ENCODE assay signal across 28 cellular contexts in genomic region chr1:203055166-203055799, GRCh38. TPM values are rescaled to one million over a fixed set of nuclear protein-coding genes. Genes with fewer than 3 reads are reported as not detected.
DNase-seq lines count a peak whose midpoint lies in the region; ATAC-seq, FAIRE-seq and TF ChIP-seq lines count a peak whose summit lies in the region.
"Had no signal": no experiment of that assay in that cellular context is flagged by ENCODE, and none has a peak within 500 bp of the region (broad histone marks: within the 10 kb centered on the region; RNA-seq: fewer than 3 reads in every experiment).

No MANE protein-coding gene starts in this region.

- BruUV-seq in IMR-90 (replicated peaks; lab: Mats Ljungman, UMichigan) = no TSS peak

- H4K5ac ChIP-seq in IMR-90 (ENCODE audit: low read depth, low read length) (no peak overlapping the region), H1 (ENCODE audit: insufficient read length, low read depth, low read length) (no peak overlapping the region)

- peaks cover 3% of the 10 kb centered on the region; the same call in 1 of the 2 replicates for H3K4me1 ChIP-seq in IMR-90 (ENCODE audit: control insufficient read depth, insufficient read depth, low read length)
- H3K4me1 ChIP-seq in H1 (replicated peaks in 1 of 4; ENCODE audit: control insufficient read depth in 3 of 4, insufficient read depth in 4 of 4, low read length in 3 of 4) = peaks cover 10 to 25% (median 20%) of the 10 kb centered on the region in 4 experiments

- H2BK15ac ChIP-seq in IMR-90 (ENCODE audit: low read depth, low read length) = no peak overlapping the region
- no peak overlapping the region; the same call in 1 of the 2 replicates for H2BK15ac ChIP-seq in H1 (ENCODE audit: low read length)

- no peak for TF ChIP-seq RAD21 in IMR-90 (IDR thresholded peaks at IDR 0.05; ENCODE audit: low read length)
- TF ChIP-seq RAD21 in H1 (IDR thresholded peaks at IDR 0.05 in 1 of 2, conservative IDR thresholded peaks at IDR 0.05 in 1 of 2; ENCODE audit: low read depth in 2 of 2, low read length in 2 of 2) = peak; percentile 24 to 47; a peak in 2 of 4 replicates

- H3K27me3 ChIP-seq in IMR-90 (ENCODE audit: control insufficient read depth, insufficient read depth, low read length) (peaks cover 3% of the 10 kb centered on the region; the same call in 1 of the 2 replicates), H1 (replicated peaks in 1 of 4; ENCODE audit: control insufficient read depth in 3 of 4, extremely low read depth in 1 of 4, insufficient read depth in 3 of 4, low read length in 3 of 4) (no peaks in the 10 kb centered on the region)
- H3K27me3 ChIP-seq: right atrium auricular region, upper lobe of left lung had no signal

- H3K23me2 ChIP-seq in H1 (ENCODE audit: low read depth, low read length) = no peaks in the 10 kb centered on the region

- H3K79me1 ChIP-seq in IMR-90 (ENCODE audit: low read depth in 1 of 2, low read length in 2 of 2) (no peaks in the 10 kb centered on the region), H1 (ENCODE audit: low read depth, low read length) (no peaks in the 10 kb centered on the region)

- no peak for TF ChIP-seq POLR2A in IMR-90 (IDR thresholded peaks at IDR 0.05; ENCODE audit: low read depth, low read length)
- TF ChIP-seq POLR2A in H1 (IDR thresholded peaks at IDR 0.05; ENCODE audit: control extremely low read depth in 1 of 2, low read depth in 2 of 2, low read length in 2 of 2) = no peak
- no peak for TF ChIP-seq POLR2A in lower leg skin (IDR thresholded peaks at IDR 0.05)

- ATAC-seq in IMR-90 (ENCODE audit: low read depth) (no peak), HG03439 (IDR thresholded peaks at IDR 0.05; ENCODE audit: unreplicated experiment) (no peak)
- ATAC-seq: T-helper 17 cell had no signal

- H3K14ac ChIP-seq in IMR-90 (replicated peaks; ENCODE audit: low read depth, low read length) = no peak overlapping the region
- no peak overlapping the region for H3K14ac ChIP-seq in H1 (ENCODE audit: insufficient read length)

- H3K9me1 ChIP-seq in IMR-90 (ENCODE audit: insufficient read depth, low read length) = no peaks in the 10 kb centered on the region

- POLR2A ChIA-PET in IMR-90 (lab: Charles Lee; ENCODE audit: unreplicated experiment) (no interaction called here), H1 (lab: Charles Lee; ENCODE audit: partially characterized antibody) (interaction anchor here (0.6 to 1.4 kb wide), 5 partner anchors 9 to 161 kb away, joined by 3 to 4 read pairs (median 3); no protein-coding TSS in a partner anchor)

- peak overlapping the region; percentile 91; the same call in 1 of the 2 replicates for H2BK12ac ChIP-seq in H1 (ENCODE audit: low read depth, low read length)

- H3K23ac ChIP-seq in IMR-90 (ENCODE audit: low read depth, low read length) (no peak overlapping the region), H1 (ENCODE audit: insufficient read length) (no peak overlapping the region)

- H2BK20ac ChIP-seq in IMR-90 (ENCODE audit: low read depth, low read length) (no peak overlapping the region), H1 (ENCODE audit: low read length) (peak overlapping the region; percentile 82)

- no peak overlapping the region for H4K8ac ChIP-seq in IMR-90 (ENCODE audit: low read depth in 2 of 2, low read length in 2 of 2)
- H4K8ac ChIP-seq in H1 (ENCODE audit: extremely low read depth, insufficient read depth, low read length) = peak overlapping the region; percentile 43

- H2BK5ac ChIP-seq in IMR-90 (ENCODE audit: low read depth, low read length, poor library complexity, severe bottlenecking) = no peak overlapping the region
- peak overlapping the region; percentile 50; the same call in 1 of the 2 replicates for H2BK5ac ChIP-seq in H1 (ENCODE audit: low read depth, low read length)

- no peaks in the 10 kb centered on the region for H3K36me3 Mint-ChIP-seq in neural crest cell (ENCODE audit: low read depth)
- H3K36me3 Mint-ChIP-seq: CD4-positive, CD25-positive, alpha-beta regulatory T cell; memory B cell had no signal

- H2BK120ac ChIP-seq in IMR-90 (ENCODE audit: low read depth, low read length) (no peak overlapping the region), H1 (replicated peaks; ENCODE audit: low read depth, low read length) (peak overlapping the region; percentile 24)

- H4K20me1 ChIP-seq in IMR-90 (ENCODE audit: insufficient read depth, low read length) (no peaks in the 10 kb centered on the region), H1 (replicated peaks in 1 of 2; ENCODE audit: control insufficient read depth in 1 of 2, insufficient read depth in 2 of 2, low read length in 2 of 2) (no peaks in the 10 kb centered on the region)

- DNase-seq in IMR-90 = no peak
- peak in 1 of 2 experiments; percentile 75 for DNase-seq in H1 (ENCODE audit: low read depth in 1 of 2, low spot score in 2 of 2)
- peak; percentile 10 for DNase-seq in neural crest cell (ENCODE audit: low read depth, low spot score)
- DNase-seq in retina = no peak
- no peak for DNase-seq in lower leg skin (ENCODE audit: low spot score in 2 of 2)
- DNase-seq in activated CD4-positive, alpha-beta T cell treated with anti-CD3 and anti-CD28 coated beads, Interleukin-2, amount 50 U/mL, for 4 hours = no peak
- DNase-seq: activated B cell treated with CpG ODN at 0.5 μM for 24 hours; CD4-positive, CD25-positive, alpha-beta regulatory T cell; dermis blood vessel endothelial cell; Kasumi-1; kidney; NCI-H1436; NCI-H2227 treated with DMSO at 0.1 percent for 48 hours; NK-92 treated with Interleukin-12 subunit alpha and Interleukin-12 subunit beta, amount 100 ng/mL, for 24 hours; Right ventricle myocardium superior; T-helper 17 cell; upper lobe of left lung had no signal

- intact Hi-C loops in IMR-90 (cut with micrococcal nuclease) = no loop called here
- intact Hi-C loops in lower leg skin (cut with DNase I; ENCODE audit: low total_unique reads) = no loop called here

- H3K4ac ChIP-seq in IMR-90 (ENCODE audit: low read depth, low read length) (no peak overlapping the region), H1 (replicated peaks; ENCODE audit: insufficient read length, low read depth, low read length) (peak overlapping the region; percentile 32)

- no peak overlapping the region for H3K27ac ChIP-seq in IMR-90 (ENCODE audit: insufficient read depth, low read length)
- no peak overlapping the region for H3K27ac ChIP-seq in H1 (ENCODE audit: low read depth, low read length)
- H3K27ac ChIP-seq: epithelial cell of prostate, right atrium auricular region, upper lobe of left lung had no signal

- H2AK5ac ChIP-seq in IMR-90 (ENCODE audit: low read depth, low read length) (no peak overlapping the region), H1 (ENCODE audit: low read depth, low read length) (no peak overlapping the region; the same call in 1 of the 2 replicates)

- H3K4me2 ChIP-seq in IMR-90 (ENCODE audit: low read depth, low read length) (no peak overlapping the region), H1 (ENCODE audit: insufficient read depth in 1 of 2, low read depth in 2 of 2, low read length in 2 of 2) (peak overlapping the region; percentile 34 to 39; a peak in 2 of 4 replicates)

- no peak overlapping the region for H3K4me3 Mint-ChIP-seq in neural crest cell
- H3K4me3 Mint-ChIP-seq: activated B cell treated with CpG ODN at 0.5 μM for 24 hours; activated T-helper 1 cell treated with anti-CD3 and anti-CD28 coated beads, Interleukin-12 subunit alpha, Interleukin-12 subunit beta, Interleukin-2, Interleukin-4 antibody, amounts not matched to agents 30 ng/mL and 10 ng/mL and 1 ng/mL, durations not matched to agents 14 hours and 24 hours and 36 hours; CD4-positive, CD25-positive, alpha-beta regulatory T cell; memory B cell; stimulated activated naive CD8-positive, alpha-beta T cell treated with anti-CD3 and anti-CD28 coated beads, Interleukin-15, Interleukin-2, amounts not matched to agents 100 ng/mL and 50 ng/mL, for 24 hours; T-helper 17 cell had no signal

- H3K9me3 ChIP-seq in IMR-90 (ENCODE audit: control insufficient read depth, insufficient read depth, low read length) (no peaks in the 10 kb centered on the region), H1 (ENCODE audit: insufficient read depth in 2 of 2, low read depth in 1 of 2, low read length in 1 of 2) (no peaks in the 10 kb centered on the region)
- H3K9me3 ChIP-seq: right atrium auricular region, upper lobe of left lung had no signal

- no peaks in the 10 kb centered on the region for H3K27me3 Mint-ChIP-seq in neural crest cell (ENCODE audit: low read depth)

- TF ChIP-seq CTCF in GM12873 (IDR thresholded peaks at IDR 0.05; ENCODE audit: insufficient read depth, low read depth, low read length, missing control alignments) (peak; percentile 12), IMR-90 (conservative IDR thresholded peaks at IDR 0.05; ENCODE audit: low read depth, low read length) (peak; percentile 7; the same call in 1 of the 2 replicates), H1 (IDR thresholded peaks at IDR 0.05; ENCODE audit: control extremely low read depth in 1 of 3, insufficient read depth in 1 of 3, low read depth in 1 of 3, low read length in 3 of 3) (peak; percentile 65 to 82 (median 70)), neural crest cell (conservative IDR thresholded peaks at IDR 0.05) (no peak), lower leg skin (IDR thresholded peaks at IDR 0.05) (no peak)

- H4K91ac ChIP-seq in IMR-90 (ENCODE audit: insufficient read depth, low read depth, low read length) (no peak overlapping the region), H1 (replicated peaks; ENCODE audit: insufficient read length, low read length) (peak overlapping the region; percentile 96)

- TF ChIP-seq EP300 in H1 (IDR thresholded peaks at IDR 0.05; ENCODE audit: borderline replicate concordance in 1 of 2, low read depth in 2 of 2, low read length in 2 of 2) = no peak

- H3K18ac ChIP-seq in IMR-90 (ENCODE audit: low read depth, low read length) (no peak overlapping the region), H1 (ENCODE audit: extremely low read depth, low read length) (peak overlapping the region; percentile 76)

- CTCF ChIA-PET in IMR-90 (lab: Yijun Ruan, JAX) = interaction anchor here (0.9 kb wide), 1 partner anchor 151 kb away, joined by 3 read pairs; no protein-coding TSS in a partner anchor
- CTCF ChIA-PET in H1 (lab: Charles Lee; ENCODE audit: partially characterized antibody) = interaction anchor here (0.5 to 49.7 kb wide), 19 partner anchors 1 to 1460 kb away, joined by 3 to 1089 read pairs (median 4); partner anchors contain the start of genes ADORA1, MYBPH, MYOG and PPFIA4

- dilution Hi-C loops in IMR-90 (cut with HindIII; ENCODE audit: low sequenced_read_pairs, unreplicated experiment) = no loop called here

- H3K4me3 ChIP-seq in IMR-90 (ENCODE audit: insufficient read depth, low read depth, low read length) = no peak overlapping the region
- no peak overlapping the region for H3K4me3 ChIP-seq in H1 (ENCODE audit: extremely low read depth in 1 of 4, insufficient read depth in 2 of 4, low read depth in 3 of 4, low read length in 4 of 4)
- no peak overlapping the region for H3K4me3 ChIP-seq in lower leg skin (ENCODE audit: low read depth, poor library complexity, severe bottlenecking)
- H3K4me3 ChIP-seq: right atrium auricular region, upper lobe of left lung had no signal

- H3K4me1 Mint-ChIP-seq in neural crest cell = peaks cover 19% of the 10 kb centered on the region
- H3K4me1 Mint-ChIP-seq: activated B cell treated with CpG ODN at 0.5 μM for 24 hours; CD4-positive, CD25-positive, alpha-beta regulatory T cell had no signal

- H3K56ac ChIP-seq in IMR-90 (ENCODE audit: extremely low read depth, insufficient read depth, low read length) (no peak overlapping the region), H1 (replicated peaks; ENCODE audit: insufficient read length, low read depth, low read length) (peak overlapping the region; percentile 26)

- H2AFZ ChIP-seq in IMR-90 (replicated peaks; ENCODE audit: low read length, poor library complexity) (no peak overlapping the region), H1 (ENCODE audit: low read length) (no peak overlapping the region)

- no peak overlapping the region for H3K9ac ChIP-seq in IMR-90 (ENCODE audit: low read depth, low read length)
- no peak overlapping the region for H3K9ac ChIP-seq in H1 (replicated peaks in 1 of 4; ENCODE audit: extremely low read depth in 1 of 4, low read depth in 3 of 4, low read length in 3 of 4)

- no peaks in the 10 kb centered on the region for H3K9me3 Mint-ChIP-seq in neural crest cell
- H3K9me3 Mint-ChIP-seq: activated B cell treated with CpG ODN at 0.5 μM for 24 hours; activated T-helper 1 cell treated with anti-CD3 and anti-CD28 coated beads, Interleukin-12 subunit alpha, Interleukin-12 subunit beta, Interleukin-2, Interleukin-4 antibody, amounts not matched to agents 30 ng/mL and 10 ng/mL and 1 ng/mL, durations not matched to agents 14 hours and 24 hours and 36 hours; CD4-positive, CD25-positive, alpha-beta regulatory T cell; memory B cell; stimulated activated naive CD8-positive, alpha-beta T cell treated with anti-CD3 and anti-CD28 coated beads, Interleukin-15, Interleukin-2, amounts not matched to agents 100 ng/mL and 50 ng/mL, for 24 hours had no signal

- H3K36me3 ChIP-seq in IMR-90 (ENCODE audit: control insufficient read depth, insufficient read depth, low read length) = peaks cover 17% of the 10 kb centered on the region
- no peaks in the 10 kb centered on the region; a peak in 2 of 8 replicates for H3K36me3 ChIP-seq in H1 (ENCODE audit: control insufficient read depth in 2 of 4, insufficient read depth in 4 of 4, low read length in 3 of 4)
- H3K36me3 ChIP-seq: right atrium auricular region, upper lobe of left lung had no signal

- H3K79me2 ChIP-seq in H1 (ENCODE audit: control insufficient read depth in 1 of 2, insufficient read depth in 2 of 2, low read length in 2 of 2) = no peaks in the 10 kb centered on the region

- no peak overlapping the region for H3K27ac Mint-ChIP-seq in neural crest cell (ENCODE audit: unreplicated experiment)
- H3K27ac Mint-ChIP-seq: activated B cell treated with CpG ODN at 0.5 μM for 24 hours; activated T-helper 1 cell treated with anti-CD3 and anti-CD28 coated beads, Interleukin-12 subunit alpha, Interleukin-12 subunit beta, Interleukin-2, Interleukin-4 antibody, amounts not matched to agents 30 ng/mL and 10 ng/mL and 1 ng/mL, durations not matched to agents 14 hours and 24 hours and 36 hours; CD4-positive, CD25-positive, alpha-beta regulatory T cell; memory B cell; stimulated activated naive CD8-positive, alpha-beta T cell treated with anti-CD3 and anti-CD28 coated beads, Interleukin-15, Interleukin-2, amounts not matched to agents 100 ng/mL and 50 ng/mL, for 24 hours; T-helper 17 cell had no signal

- FAIRE-seq in H1 (lab: Jason Lieb, UNC) = no peak
- FAIRE-seq: kidney had no signal

- no peak overlapping the region for H2AK9ac ChIP-seq in IMR-90 (replicated peaks; ENCODE audit: low read depth, low read length, poor library complexity)

- WGBS in IMR-90 (ENCODE audit: extremely low coverage in 2 of 2, insufficient read length in 1 of 2), 2 experiments = 87% methylated on average over 6 of the region's 24 CpGs; no CpG with 5 or more reads in 1 of the 2 experiments
- 72% methylated on average over 24 of the region's 24 CpGs; no CpG with 5 or more reads in 1 of the 2 experiments for WGBS in H1 (ENCODE audit: extremely low coverage in 1 of 2, insufficient coverage in 1 of 2, insufficient read length in 1 of 2, insufficient replicate concordance in 2 of 2, low coverage in 1 of 2, low lambda C conversion rate in 2 of 2, missing lambda C conversion rate in 1 of 2), 2 experiments
- WGBS in lower leg skin, 2 donors = 87 to 90% methylated on average over 22 to 24 of the region's 24 CpGs

- in situ Hi-C loops in IMR-90 (cut with MboI; ENCODE audit: low sequenced_read_pairs) = no loop called here

RNA-seq across cellular contexts. Expression of gene PPFIA4, which starts 29.0 kb away (rescaled TPM):
- 3.6 and 5.4 TPM in 2 replicates for total RNA-seq in IMR-90 (2012; rRNA removed)
- 13.7 and 14.3 TPM in 2 replicates for polyA plus RNA-seq in IMR-90 (2012; rRNA removed)
- 6.1 and 8.4 TPM in 2 replicates for polyA plus RNA-seq in IMR-90 (2012; cell fraction: cytosol; rRNA removed)
- polyA plus RNA-seq in IMR-90 (2012; cell fraction: nucleus; rRNA removed; ENCODE audit: low replicate concordance) = 166 and 173 TPM in 2 replicates
- total RNA-seq in H1 (2021; fragmentation: NEBNext Ultra II Directional; extraction: Animal tissue kit (Norgen Biotek cat#: 25700)) = 7.0 and 9.9 TPM in 2 replicates
- 9.0 and 12.5 TPM in 2 replicates for polyA plus RNA-seq in H1 (2011; rRNA removed)
- polyA plus RNA-seq in H1 (2011; cell fraction: cytosol; rRNA removed) = 22.1 TPM
- 186 TPM for polyA plus RNA-seq in H1 (2011; cell fraction: nucleus; rRNA removed)
- polyA plus RNA-seq in H1 (2012, experiment 1 of 2) = 10.0 to 15.4 TPM (median 12.6 TPM) in 4 replicates
- 1.9 TPM for polyA plus RNA-seq in H1 (2012, experiment 2 of 2)
- 5.7 TPM for polyA plus RNA-seq in H1 (2013, experiment 1 of 2)
- polyA plus RNA-seq in H1 (2013, experiment 2 of 2) = 3.7 TPM
- polyA minus RNA-seq in H1 (2011; rRNA and poly(A)+ RNA removed) = 9.0 and 14.0 TPM in 2 replicates
- polyA minus RNA-seq in H1 (2011; cell fraction: cytosol; rRNA and poly(A)+ RNA removed) = 11.4 TPM
- polyA minus RNA-seq in H1 (2011; cell fraction: nucleus; rRNA and poly(A)+ RNA removed) = 37.6 TPM
- 2.6 and 5.0 TPM in 2 replicates for total RNA-seq in neural crest cell
- total RNA-seq in lower leg skin = 1 to 10 TPM; 1.7 to 4.0 (median 2.8) TPM
- polyA plus RNA-seq: CD4-positive, CD25-positive, alpha-beta regulatory T cell had no signal

RNA-seq across cellular contexts. Expression of gene MYOG, which starts 30.5 kb away (rescaled TPM):
- total RNA-seq in IMR-90 (2012; rRNA removed) (not detected in 2 replicates), neural crest cell (not detected in 2 replicates), lower leg skin (not detected)
- polyA plus RNA-seq in IMR-90 (2012; rRNA removed) (not detected in 2 replicates), H1 (2011; rRNA removed) (not detected in 2 replicates)
- polyA plus RNA-seq in IMR-90 (2012; cell fraction: cytosol; rRNA removed) = not detected in 2 replicates
- not detected in 2 replicates for polyA plus RNA-seq in IMR-90 (2012; cell fraction: nucleus; rRNA removed; ENCODE audit: low replicate concordance)
- total RNA-seq in H1 (2021; fragmentation: NEBNext Ultra II Directional; extraction: Animal tissue kit (Norgen Biotek cat#: 25700)) = not detected in 2 replicates
- not detected for polyA plus RNA-seq in H1 (2011; cell fraction: cytosol; rRNA removed)
- polyA plus RNA-seq in H1 (2011; cell fraction: nucleus; rRNA removed) = not detected
- polyA plus RNA-seq in H1 (2012, experiment 1 of 2) = not detected in 4 replicates
- polyA plus RNA-seq in H1 (2012, experiment 2 of 2) = not detected
- not detected for polyA plus RNA-seq in H1 (2013, experiment 1 of 2)
- not detected for polyA plus RNA-seq in H1 (2013, experiment 2 of 2)
- polyA minus RNA-seq in H1 (2011; rRNA and poly(A)+ RNA removed) = not detected in 2 replicates
- not detected for polyA minus RNA-seq in H1 (2011; cell fraction: cytosol; rRNA and poly(A)+ RNA removed)
- polyA minus RNA-seq in H1 (2011; cell fraction: nucleus; rRNA and poly(A)+ RNA removed) = not detected
- total RNA-seq: activated B cell treated with CpG ODN at 0.5 μM for 24 hours; activated CD8-positive, alpha-beta memory T cell treated with anti-CD3 and anti-CD28 coated beads for 36 hours; activated T-helper 1 cell treated with anti-CD3 and anti-CD28 coated beads, Interleukin-12 subunit alpha, Interleukin-12 subunit beta, Interleukin-2, Interleukin-4 antibody, amounts not matched to agents 30 ng/mL and 10 ng/mL and 1 ng/mL, durations not matched to agents 14 hours and 24 hours and 36 hours; CD4-positive, CD25-positive, alpha-beta regulatory T cell; Daoy; dermis blood vessel endothelial cell; glomerular endothelial cell; kidney; right atrium auricular region; Right ventricle myocardium superior; T-helper 17 cell; upper lobe of left lung had no signal
- polyA plus RNA-seq: CD4-positive, CD25-positive, alpha-beta regulatory T cell; neural cell had no signal

RNA-seq across cellular contexts. Expression of gene TMEM183A, which starts 48.1 kb away (rescaled TPM):
- total RNA-seq in IMR-90 (2012; rRNA removed) = 63.1 and 68.0 TPM in 2 replicates
- polyA plus RNA-seq in IMR-90 (2012; rRNA removed) = 52.8 and 56.8 TPM in 2 replicates
- 20.7 and 41.4 TPM in 2 replicates for polyA plus RNA-seq in IMR-90 (2012; cell fraction: cytosol; rRNA removed)
- polyA plus RNA-seq in IMR-90 (2012; cell fraction: nucleus; rRNA removed; ENCODE audit: low replicate concordance) = 38.3 and 88.4 TPM in 2 replicates
- total RNA-seq in H1 (2021; fragmentation: NEBNext Ultra II Directional; extraction: Animal tissue kit (Norgen Biotek cat#: 25700)) = 107 TPM in 2 replicates
- 160 and 173 TPM in 2 replicates for polyA plus RNA-seq in H1 (2011; rRNA removed)
- polyA plus RNA-seq in H1 (2011; cell fraction: cytosol; rRNA removed) = 145 TPM
- 139 TPM for polyA plus RNA-seq in H1 (2011; cell fraction: nucleus; rRNA removed)
- 74.7 to 91.0 TPM (median 88.0 TPM) in 4 replicates for polyA plus RNA-seq in H1 (2012, experiment 1 of 2)
- polyA plus RNA-seq in H1 (2012, experiment 2 of 2) = 75.9 TPM
- polyA plus RNA-seq in H1 (2013, experiment 1 of 2) = 66.1 TPM
- polyA plus RNA-seq in H1 (2013, experiment 2 of 2) = 65.5 TPM
- polyA minus RNA-seq in H1 (2011; rRNA and poly(A)+ RNA removed) = 169 and 202 TPM in 2 replicates
- 46.2 TPM for polyA minus RNA-seq in H1 (2011; cell fraction: cytosol; rRNA and poly(A)+ RNA removed)
- polyA minus RNA-seq in H1 (2011; cell fraction: nucleus; rRNA and poly(A)+ RNA removed) = 65.6 TPM
- total RNA-seq in neural crest cell = 76.5 and 81.5 TPM in 2 replicates
- total RNA-seq in lower leg skin = 10 to 100 TPM; 48.8 to 69.3 (median 61.1) TPM

Comparison
In these comparisons a context has a peak if more than half of its experiments do, and no peak if none do; other contexts are left out.
1. CTCF ChIP-seq: peak in GM12873 (single experiment), IMR-90 (single experiment) and H1 (3 of 3); none in neural crest cell (single experiment) and lower leg skin (0 of 3).